ENCODE assay signal across 11 cellular contexts in the genomic region with DNA sequence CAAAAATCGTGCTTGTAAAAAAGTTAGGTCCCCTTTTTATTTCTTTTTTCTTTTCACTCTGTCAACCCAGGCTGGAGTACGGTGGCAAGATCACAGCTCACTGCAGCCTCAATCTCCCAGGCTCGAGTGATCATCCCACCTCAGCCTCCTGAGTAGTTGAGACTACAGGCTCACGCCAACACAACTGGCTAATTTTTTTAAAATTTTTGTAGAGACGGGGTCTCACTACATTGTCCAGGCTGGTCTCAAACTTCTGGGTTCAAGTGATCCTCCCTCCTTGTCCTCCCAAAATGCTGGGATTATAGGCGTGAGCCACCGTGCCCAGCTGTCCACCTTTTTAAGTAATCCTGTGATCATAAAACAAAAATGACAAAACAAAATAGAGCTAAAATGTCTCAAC. TPM values are rescaled to one million over a fixed set of nuclear protein-coding genes. Genes with fewer than 3 reads are reported as not detected.
A peak's percentile ranks its signal among the peaks of the same experiment; 100 is the strongest.
DNase-seq lines count a peak whose midpoint lies in the region; ATAC-seq, FAIRE-seq and TF ChIP-seq lines count a peak whose summit lies in the region.
"Had no signal": no experiment of that assay in that cellular context is flagged by ENCODE, and none has a peak within 500 bp of the region (broad histone marks: within the 10 kb centered on the region; RNA-seq: fewer than 3 reads in every experiment).

No MANE protein-coding gene starts in this region.

- H3K4me3 Mint-ChIP-seq in Calu3 (ENCODE audit: low read depth, unreplicated experiment) (peak overlapping the region; percentile 31), glutamatergic neuron (ENCODE audit: unreplicated experiment) (no peak overlapping the region)
- no peak overlapping the region for H3K4me3 Mint-ChIP-seq in activated CD8-positive, alpha-beta memory T cell treated with anti-CD3 and anti-CD28 coated beads, Interleukin-2, amount 10 ng/mL, durations not matched to agents 7 days and 5 days

- FAIRE-seq in small intestine (lab: Jason Lieb, UNC) = no peak

- peak overlapping the region; percentile 78 for H3K27ac Mint-ChIP-seq in Calu3 (ENCODE audit: unreplicated experiment)
- H3K27ac Mint-ChIP-seq in glutamatergic neuron (ENCODE audit: unreplicated experiment) = peak overlapping the region; percentile 78
- no peak overlapping the region for H3K27ac Mint-ChIP-seq in activated CD8-positive, alpha-beta memory T cell treated with anti-CD3 and anti-CD28 coated beads, Interleukin-2, amount 10 ng/mL, durations not matched to agents 7 days and 5 days

- CTCF ChIA-PET in Calu3 (lab: Charles Lee) = interaction anchor here (1.6 to 1.9 kb wide), 2 partner anchors 15 to 86 kb away, joined by 4 to 13 read pairs; no protein-coding TSS in a partner anchor
- CTCF ChIA-PET in activated CD8-positive, alpha-beta memory T cell treated with anti-CD3 and anti-CD28 coated beads, Interleukin-2, amount 10 ng/mL, durations not matched to agents 7 days and 5 days (lab: Charles Lee) = interaction anchor here (1.2 kb wide), 1 partner anchor 34 kb away, joined by 3 read pairs; no protein-coding TSS in a partner anchor

- intact Hi-C loops in Calu3 (cut with micrococcal nuclease; ENCODE audit: unreplicated experiment) (no loop called here), gastrocnemius medialis (cut with DNase I; ENCODE audit: low total_unique reads) (no loop called here)

- peak overlapping the region; percentile 5 to 23 (median 12) for H3K27ac ChIP-seq in gastrocnemius medialis
- H3K27ac ChIP-seq in small intestine (ENCODE audit: low read depth in 1 of 2, low read length in 1 of 2) = peak overlapping the region in 1 of 2 donors; percentile 81

- DNase-seq in Calu3 (no peak), adipocyte (ENCODE audit: low read depth) (no peak), glutamatergic neuron (no peak), gastrocnemius medialis (no peak), small intestine (no peak)
- DNase-seq in activated CD8-positive, alpha-beta memory T cell treated with anti-CD3 and anti-CD28 coated beads, Interleukin-2, amount 10 ng/mL, durations not matched to agents 7 days and 5 days = no peak
- DNase-seq: activated T-cell treated with anti-CD3 and anti-CD28 coated beads for 4 hours, spleen had no signal

- H3K9me3 Mint-ChIP-seq in Calu3 (ENCODE audit: low read depth, unreplicated experiment) (no peaks in the 10 kb centered on the region), glutamatergic neuron (ENCODE audit: unreplicated experiment) (peaks cover 2% of the 10 kb centered on the region)
- no peaks in the 10 kb centered on the region for H3K9me3 Mint-ChIP-seq in activated CD8-positive, alpha-beta memory T cell treated with anti-CD3 and anti-CD28 coated beads, Interleukin-2, amount 10 ng/mL, durations not matched to agents 7 days and 5 days (ENCODE audit: low read depth)

- H3K4me1 Mint-ChIP-seq in Calu3 (ENCODE audit: low read depth, unreplicated experiment) = peaks cover 49% of the 10 kb centered on the region
- peaks cover 17% of the 10 kb centered on the region for H3K4me1 Mint-ChIP-seq in glutamatergic neuron (ENCODE audit: low read depth, unreplicated experiment)
- H3K4me1 Mint-ChIP-seq in activated CD8-positive, alpha-beta memory T cell treated with anti-CD3 and anti-CD28 coated beads, Interleukin-2, amount 10 ng/mL, durations not matched to agents 7 days and 5 days = no peaks in the 10 kb centered on the region

- TF ChIP-seq CTCF in Calu3 (IDR thresholded peaks at IDR 0.05; ENCODE audit: unreplicated experiment) (no peak), glutamatergic neuron (IDR thresholded peaks at IDR 0.05; ENCODE audit: partially characterized antibody, unreplicated experiment) (no peak), gastrocnemius medialis (IDR thresholded peaks at IDR 0.05 in 4 of 5, conservative IDR thresholded peaks at IDR 0.05 in 1 of 5) (no peak)

- in situ Hi-C loops in gastrocnemius medialis (cut with MboI; ENCODE audit: low sequenced_read_pairs in 4 of 4) = loop anchor here in 1 of 4 donors (5.0 kb wide), 1 partner anchor 86 kb away; no protein-coding TSS in a partner anchor

- WGBS in small intestine, 3 donors = 62 to 72% (median 67%) methylated on average over 7 of the region's 7 CpGs

- H3K27me3 Mint-ChIP-seq in Calu3 (ENCODE audit: unreplicated experiment) = no peaks in the 10 kb centered on the region
- H3K27me3 Mint-ChIP-seq in glutamatergic neuron (ENCODE audit: unreplicated experiment) = peaks cover 1% of the 10 kb centered on the region
- no peaks in the 10 kb centered on the region for H3K27me3 Mint-ChIP-seq in activated CD8-positive, alpha-beta memory T cell treated with anti-CD3 and anti-CD28 coated beads, Interleukin-2, amount 10 ng/mL, durations not matched to agents 7 days and 5 days

- H3K4me3 ChIP-seq in adipocyte (ENCODE audit: low read length) (peak overlapping the region; percentile 72), gastrocnemius medialis (peak overlapping the region in 1 of 4 donors; percentile 6), small intestine (ENCODE audit: low read depth in 1 of 2, low read length in 2 of 2) (no peak overlapping the region)
- H3K4me3 ChIP-seq: spleen had no signal

- peak overlapping the region; percentile 79 for H3K9ac ChIP-seq in adipocyte (ENCODE audit: low read length)

- H3K36me3 Mint-ChIP-seq in Calu3 (ENCODE audit: insufficient read depth, unreplicated experiment) = peaks cover 6% of the 10 kb centered on the region
- H3K36me3 Mint-ChIP-seq in glutamatergic neuron (ENCODE audit: unreplicated experiment) = peaks cover 5% of the 10 kb centered on the region
- H3K36me3 Mint-ChIP-seq in activated CD8-positive, alpha-beta memory T cell treated with anti-CD3 and anti-CD28 coated beads, Interleukin-2, amount 10 ng/mL, durations not matched to agents 7 days and 5 days = no peaks in the 10 kb centered on the region

- H3K4me1 ChIP-seq in adipocyte (ENCODE audit: control insufficient read depth, insufficient read depth, low read length) = peaks cover 35% of the 10 kb centered on the region
- H3K4me1 ChIP-seq in gastrocnemius medialis = peaks cover 0 to 8% of the 10 kb centered on the region in 2 donors
- H3K4me1 ChIP-seq in small intestine (ENCODE audit: control insufficient read depth in 2 of 2, insufficient read depth in 1 of 2, low read depth in 1 of 2, low read length in 1 of 2) = peaks cover 0 to 6% of the 10 kb centered on the region in 2 donors

- H3K27me3 ChIP-seq in adipocyte (replicated peaks; ENCODE audit: control insufficient read depth, insufficient read depth, low read length) (no peaks in the 10 kb centered on the region), gastrocnemius medialis (no peaks in the 10 kb centered on the region), small intestine (ENCODE audit: control insufficient read depth in 2 of 2, insufficient read depth in 2 of 2, low read length in 2 of 2) (no peaks in the 10 kb centered on the region)
- H3K27me3 ChIP-seq: spleen had no signal

- no peak for TF ChIP-seq POLR2A in gastrocnemius medialis (IDR thresholded peaks at IDR 0.05)
- TF ChIP-seq POLR2A in GM18505 (IDR thresholded peaks at IDR 0.05; ENCODE audit: borderline replicate concordance, extremely low read depth, insufficient read depth, insufficient read length) = no peak

- BruUV-seq in Calu3 (replicated peaks; lab: Mats Ljungman, UMichigan) = no TSS peak

- H3K9me3 ChIP-seq in adipocyte (ENCODE audit: control insufficient read depth, low read length) (no peaks in the 10 kb centered on the region), gastrocnemius medialis (no peaks in the 10 kb centered on the region), small intestine (ENCODE audit: control insufficient read depth, low read depth) (no peaks in the 10 kb centered on the region)

- peak in 1 of 2 donors; percentile 10 for ATAC-seq in gastrocnemius medialis
- no peak for ATAC-seq in GM18505 (IDR thresholded peaks at IDR 0.05; ENCODE audit: unreplicated experiment)
- no peak for ATAC-seq in activated CD8-positive, alpha-beta memory T cell treated with anti-CD3 and anti-CD28 coated beads, Interleukin-2, amount 10 ng/mL, durations not matched to agents 7 days and 5 days
- ATAC-seq in HG03159 (IDR thresholded peaks at IDR 0.05; ENCODE audit: unreplicated experiment) = no peak
- ATAC-seq: activated CD4-positive, CD25-positive, alpha-beta regulatory T cell treated with anti-CD3 and anti-CD28 coated beads, Interleukin-2, amount 50 U/mL, for 24 hours had no signal

- H3K36me3 ChIP-seq in adipocyte (ENCODE audit: control insufficient read depth, insufficient read depth, low read length, severe bottlenecking) = no peaks in the 10 kb centered on the region
- H3K36me3 ChIP-seq in gastrocnemius medialis = no peaks in the 10 kb centered on the region
- no peaks in the 10 kb centered on the region for H3K36me3 ChIP-seq in small intestine (ENCODE audit: control insufficient read depth in 2 of 2, insufficient read depth in 2 of 2, low read length in 2 of 2)
- H3K36me3 ChIP-seq: spleen had no signal

RNA-seq across cellular contexts. Expression of gene ARHGAP12, which starts 19.4 kb away (rescaled TPM):
- total RNA-seq in Calu3 (2022) = 56.0 and 60.7 TPM in 2 replicates
- total RNA-seq in glutamatergic neuron (ENCODE audit: unreplicated experiment) = 41.9 TPM
- total RNA-seq in gastrocnemius medialis = 10 to 100 TPM; 17.0 to 34.3 (median 21.6) TPM
- 1 to 10 TPM; 3.0 to 7.8 TPM for total RNA-seq in activated CD8-positive, alpha-beta memory T cell treated with anti-CD3 and anti-CD28 coated beads, Interleukin-2, amount 10 ng/mL, durations not matched to agents 7 days and 5 days
- polyA plus RNA-seq in small intestine = 10 to 100 TPM; 15.9 to 34.0 (median 31.8) TPM
